In genomic region chr11:34358258-34358665, GRCh38 we compare ENCODE assay signal across 8 cellular contexts. TPM values are rescaled to one million over a fixed set of nuclear protein-coding genes. Genes with fewer than 3 reads are reported as not detected.
DNase-seq lines count a peak whose midpoint lies in the region; ATAC-seq and TF ChIP-seq lines count a peak whose summit lies in the region.

No MANE protein-coding gene starts in this region.

- DNase-seq in AG04450 (ENCODE audit: low read depth, low spot score) (no peak), SK-MEL-5 (ENCODE audit: low read depth, low spot score) (peak; percentile 71), mesothelial cell of epicardium (ENCODE audit: low spot score in 2 of 2, unreplicated experiment in 2 of 2) (peak in 1 of 2 experiments; percentile 75), transverse colon (peak; percentile 67), NAMALWA (ENCODE audit: low spot score) (no peak)
- peak in 1 of 3 experiments; percentile 53 for DNase-seq in effector memory CD8-positive, alpha-beta T cell

- H3K4me3 Mint-ChIP-seq in effector memory CD8-positive, alpha-beta T cell: peak overlapping the region; percentile 82 to 84
- peak overlapping the region; percentile 74 for H3K4me3 Mint-ChIP-seq in mesothelial cell of epicardium

- H3K4me3 ChIP-seq in AG04450 (ENCODE audit: low read depth, low read length): peak overlapping the region; percentile 57
- H3K4me3 ChIP-seq in GM12875 (ENCODE audit: low read depth, low read length): peak overlapping the region; percentile 57
- peak overlapping the region; percentile 37 to 62 (median 42) for H3K4me3 ChIP-seq in transverse colon

- no peak for TF ChIP-seq POLR2A in transverse colon (IDR thresholded peaks at IDR 0.05)

- intact Hi-C loops in transverse colon (cut with DNase I; ENCODE audit: low total_unique reads): loop anchor here (2.0 kb wide), 1 partner anchor 183 kb away; no protein-coding TSS in a partner anchor

- POLR2A ChIA-PET in AG04450 (lab: Yijun Ruan, JAX): interaction anchor here (1.1 to 2.4 kb wide), 4 partner anchors 107 to 184 kb away, joined by 3 to 17 read pairs (median 4); no protein-coding TSS in a partner anchor

- H3K36me3 Mint-ChIP-seq in effector memory CD8-positive, alpha-beta T cell (ENCODE audit: insufficient read depth): peaks cover 16% of the 10 kb centered on the region
- H3K36me3 Mint-ChIP-seq in mesothelial cell of epicardium: no peaks in the 10 kb centered on the region

- H3K27ac ChIP-seq in AG04450 (ENCODE audit: low read depth, low read length): no peak overlapping the region
- peak overlapping the region; percentile 76 to 91 (median 84) for H3K27ac ChIP-seq in transverse colon

- H3K4me1 ChIP-seq in transverse colon: peaks cover 13 to 26% (median 22%) of the 10 kb centered on the region in 4 donors

- ATAC-seq in effector memory CD8-positive, alpha-beta T cell (replicated peaks): peak; percentile 12

- peaks cover 19 to 20% of the 10 kb centered on the region in 2 donors for H3K4me1 Mint-ChIP-seq in effector memory CD8-positive, alpha-beta T cell (ENCODE audit: low read depth in 2 of 2)
- peaks cover 19% of the 10 kb centered on the region for H3K4me1 Mint-ChIP-seq in mesothelial cell of epicardium

- H3K9me3 Mint-ChIP-seq in effector memory CD8-positive, alpha-beta T cell: no peaks in the 10 kb centered on the region
- no peaks in the 10 kb centered on the region for H3K9me3 Mint-ChIP-seq in mesothelial cell of epicardium

- WGBS in transverse colon (ENCODE audit: low coverage in 1 of 2), 2 donors: 0% methylated on average over 22 of the region's 23 CpGs; no CpG with 5 or more reads in 1 of the 2 donors

- H3K9me3 ChIP-seq in AG04450 (ENCODE audit: control insufficient read depth, insufficient read depth, low read length) (no peaks in the 10 kb centered on the region; the same call in 1 of the 2 replicates), transverse colon (no peaks in the 10 kb centered on the region)

- peaks cover 56 to 71% of the 10 kb centered on the region in 2 donors for H3K27me3 Mint-ChIP-seq in effector memory CD8-positive, alpha-beta T cell
- H3K27me3 Mint-ChIP-seq in mesothelial cell of epicardium (ENCODE audit: low read depth): peaks cover 40% of the 10 kb centered on the region

- H3K27ac Mint-ChIP-seq in effector memory CD8-positive, alpha-beta T cell: peak overlapping the region; percentile 73 to 79
- H3K27ac Mint-ChIP-seq in mesothelial cell of epicardium: peak overlapping the region; percentile 83

- TF ChIP-seq CTCF in AG04450 (IDR thresholded peaks at IDR 0.05; ENCODE audit: low read depth, low read length) (no peak), GM12875 (IDR thresholded peaks at IDR 0.05; ENCODE audit: borderline replicate concordance, insufficient read depth, low read depth, low read length) (no peak), mesothelial cell of epicardium (IDR thresholded peaks at IDR 0.05; ENCODE audit: unreplicated experiment) (no peak), transverse colon (IDR thresholded peaks at IDR 0.05) (no peak)

- H3K27me3 ChIP-seq in AG04450 (ENCODE audit: control insufficient read depth, insufficient read depth, low read length) (peaks cover 25% of the 10 kb centered on the region), transverse colon (peaks cover 13% of the 10 kb centered on the region)

- in situ Hi-C loops in SK-MEL-5 (cut with HindIII; ENCODE audit: low pct_unique_long_range_greater_than_20kb, low sequenced_read_pairs) (no loop called here), transverse colon (cut with MboI; ENCODE audit: low pct_ligation_motif_present in 1 of 4, low pct_unique_long_range_greater_than_20kb in 1 of 4, low sequenced_read_pairs in 3 of 4) (loop anchor here in 2 of 4 donors (25.0 kb wide), 3 partner anchors 371 to 521 kb away; no protein-coding TSS in a partner anchor)

- no peak for TF ChIP-seq RAD21 in Ishikawa (IDR thresholded peaks at IDR 0.05; ENCODE audit: low read depth)

- TF ChIP-seq EP300 in Ishikawa (IDR thresholded peaks at IDR 0.05; ENCODE audit: borderline replicate concordance): no peak
- TF ChIP-seq EP300 in transverse colon (IDR thresholded peaks at IDR 0.05; ENCODE audit: low read depth): no peak

- CTCF ChIA-PET in AG04450 (lab: Charles Lee): interaction anchor here (0.6 to 6.3 kb wide), 10 partner anchors 10 to 524 kb away, joined by 3 to 77 read pairs (median 3); no protein-coding TSS in a partner anchor

- no peaks in the 10 kb centered on the region for H3K36me3 ChIP-seq in transverse colon

TF ChIP-seq in Ishikawa, 13 proteins besides CTCF, POLR2A, EP300 and RAD21:
- TF ChIP-seq TEAD4 (IDR thresholded peaks at IDR 0.05): 0 out of 2 replicates have a peak, but pooled peaks have one; percentile 20
- no peak for TF ChIP-seq CEBPB (IDR thresholded peaks at IDR 0.05)

RNA-seq across cellular contexts. Expression of gene ABTB2, which starts 0.5 kb away (rescaled TPM):
- 0.43 and 0.58 TPM in 2 replicates for polyA plus RNA-seq in AG04450 (2011; rRNA removed)
- 0.64 and 0.74 TPM in 2 replicates for polyA minus RNA-seq in AG04450 (2011; rRNA and poly(A)+ RNA removed)
- total RNA-seq in SK-MEL-5 (2014; rRNA removed; shearing (Covaris generic)): 3.3 and 4.2 TPM in 2 replicates
- 26.9 and 31.5 TPM in 2 replicates for polyA plus RNA-seq in SK-MEL-5 (2015; cell fraction: cytosol; rRNA removed)
- polyA plus RNA-seq in SK-MEL-5 (2015; cell fraction: nucleus; rRNA removed): 19.4 and 21.6 TPM in 2 replicates
- 2.6 to 3.1 TPM (median 2.7 TPM) in 3 replicates for total RNA-seq in mesothelial cell of epicardium
- 10 to 100 TPM in 3 of 4 donors, under 1 TPM in 1; 0.60 to 41.9 (median 20.7) TPM for total RNA-seq in transverse colon

Comparison
In these comparisons a context has a peak if more than half of its experiments do, and no peak if none do; other contexts are left out.
1. DNase-seq: peak in SK-MEL-5 (single experiment) and transverse colon (single experiment); none in AG04450 (single experiment) and NAMALWA (single experiment).
2. Peak in every context shown above with its lines, with median percentiles within 50 percentile points of each other: H3K4me3 ChIP-seq.